ENCODE assay signal across 17 cellular contexts in genomic region chr6:119201486-119201885, GRCh38.
"Had no signal": no experiment of that assay in that cellular context is flagged by ENCODE, and none has a peak within 500 bp of the region (broad histone marks: within the 10 kb centered on the region; RNA-seq: fewer than 3 reads in every experiment).

No MANE protein-coding gene starts in this region.

- H3K79me2 ChIP-seq: parathyroid adenoma had no signal

- H3K27ac ChIP-seq: breast epithelium, lower lobe of right lung, parathyroid adenoma, upper lobe of left lung, WERI-Rb-1 had no signal

- H3K36me3 ChIP-seq: breast epithelium, WERI-Rb-1 had no signal

- H3K4me1 ChIP-seq: breast epithelium, lower lobe of right lung had no signal

- H3K9ac ChIP-seq: parathyroid adenoma had no signal

- H3K27me3 ChIP-seq: breast epithelium, upper lobe of left lung had no signal

- H2AFZ ChIP-seq: parathyroid adenoma had no signal

- H3K4me3 ChIP-seq: breast epithelium, lower lobe of right lung, upper lobe of left lung had no signal

- H3K9me3 ChIP-seq: breast epithelium, lower lobe of right lung, upper lobe of left lung had no signal

- DNase-seq: activated CD4-positive, alpha-beta T cell treated with anti-CD3 and anti-CD28 coated beads for 36 hours; activated CD8-positive, alpha-beta memory T cell treated with anti-CD3 and anti-CD28 coated beads, Interleukin-2, amount 50 U/mL, for 4 hours; activated CD8-positive, alpha-beta T cell treated with anti-CD3 and anti-CD28 coated beads for 36 hours; activated gamma-delta T cell treated with Interleukin-2 at 50 U/mL for 16 hours; activated naive CD8-positive, alpha-beta T cell treated with anti-CD3 and anti-CD28 coated beads, Interleukin-2, amount 10 ng/mL, durations not matched to agents 7 days and 5 days; activated T-cell treated with anti-CD3 and anti-CD28 coated beads, Interleukin-2, amount 50 U/mL, for 72 hours; aorta; dermis blood vessel endothelial cell; immature natural killer cell; lower lobe of right lung; retina; stimulated activated CD4-positive, alpha-beta T cell treated with anti-CD3 and anti-CD28 coated beads, Interleukin-15, amount 100 ng/mL, for 24 hours; stimulated activated CD4-positive, alpha-beta T cell treated with anti-CD3 and anti-CD28 coated beads, Interleukin-4, amount 100 ng/mL, for 24 hours; upper lobe of left lung; WERI-Rb-1 had no signal

- ATAC-seq: activated CD4-positive, alpha-beta T cell treated with anti-CD3 and anti-CD28 coated beads for 36 hours; activated CD8-positive, alpha-beta T cell treated with anti-CD3 and anti-CD28 coated beads for 36 hours; activated T-cell treated with anti-CD3 and anti-CD28 coated beads, Interleukin-2, amount 50 U/mL, for 72 hours; lower lobe of right lung had no signal
